Comparison of ENCODE assay signal across 8 cellular contexts in the genomic region with DNA sequence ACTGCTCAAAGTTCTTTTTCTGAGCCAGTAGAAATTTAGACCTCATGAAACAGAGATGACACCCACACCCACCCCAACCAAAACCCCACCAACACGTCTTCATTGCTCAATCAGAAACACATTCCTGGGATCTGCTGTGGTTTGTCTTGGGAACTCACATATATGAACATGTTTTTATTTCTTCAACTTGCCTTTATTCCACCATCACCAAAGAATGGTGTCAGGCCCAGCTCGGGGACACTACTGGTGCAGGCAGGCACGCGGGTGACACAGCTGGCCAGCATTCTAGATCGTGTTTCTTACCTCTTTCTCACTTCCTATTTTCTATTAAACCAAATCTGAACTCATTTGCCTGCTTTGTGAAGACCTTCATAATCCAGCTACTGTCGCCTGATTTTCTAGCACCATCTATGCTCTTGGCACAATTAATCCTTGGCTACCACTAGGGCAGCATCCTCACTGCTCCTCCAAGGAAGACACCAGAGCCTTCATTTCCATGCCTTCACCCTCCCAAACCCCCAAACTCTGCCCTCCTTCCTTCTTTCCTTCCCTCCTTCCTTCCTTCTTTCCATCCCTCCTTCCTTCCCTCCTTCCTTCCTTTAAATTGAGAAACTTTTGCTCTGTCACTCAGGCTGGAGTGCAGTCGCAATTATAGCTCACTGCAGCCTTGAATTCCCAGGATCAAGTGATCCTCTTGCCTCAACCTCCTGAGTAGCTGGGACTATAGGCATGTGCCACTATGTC.
DNase-seq lines count a peak whose midpoint lies in the region; ATAC-seq and TF ChIP-seq lines count a peak whose summit lies in the region.

No MANE protein-coding gene starts in this region.

- H3K27me3 Mint-ChIP-seq in activated CD4-positive, alpha-beta memory T cell treated with anti-CD3 and anti-CD28 coated beads, Interleukin-2, amount 10 ng/mL, durations not matched to agents 7 days and 5 days: no peaks in the 10 kb centered on the region

- CTCF ChIA-PET in activated CD4-positive, alpha-beta memory T cell treated with anti-CD3 and anti-CD28 coated beads, Interleukin-2, amount 10 ng/mL, durations not matched to agents 7 days and 5 days (lab: Charles Lee): interaction anchor here (1.4 to 2.9 kb wide), 3 partner anchors 11 to 155 kb away, joined by 4 to 16 read pairs (median 8); no protein-coding TSS in a partner anchor

- H3K4me1 Mint-ChIP-seq in activated CD4-positive, alpha-beta memory T cell treated with anti-CD3 and anti-CD28 coated beads, Interleukin-2, amount 10 ng/mL, durations not matched to agents 7 days and 5 days: peaks cover 86% of the 10 kb centered on the region

- peak overlapping the region; percentile 45 to 54 for H3K27ac ChIP-seq in left lung

- no peaks in the 10 kb centered on the region for H3K9me3 Mint-ChIP-seq in activated CD4-positive, alpha-beta memory T cell treated with anti-CD3 and anti-CD28 coated beads, Interleukin-2, amount 10 ng/mL, durations not matched to agents 7 days and 5 days

- H3K9me3 ChIP-seq in left lung: no peaks in the 10 kb centered on the region

- no peaks in the 10 kb centered on the region for H3K36me3 ChIP-seq in left lung

- peak; percentile 25 for ATAC-seq in HG03097 (IDR thresholded peaks at IDR 0.05; ENCODE audit: low FRiP score, unreplicated experiment)
- peak; percentile 52 for ATAC-seq in left lung

- intact Hi-C loops in left lung (cut with DNase I): no loop called here

- H3K27me3 ChIP-seq in left lung: no peaks in the 10 kb centered on the region

- H3K36me3 Mint-ChIP-seq in activated CD4-positive, alpha-beta memory T cell treated with anti-CD3 and anti-CD28 coated beads, Interleukin-2, amount 10 ng/mL, durations not matched to agents 7 days and 5 days (ENCODE audit: low read depth): peaks cover 53% of the 10 kb centered on the region

- peaks cover 9 to 29% of the 10 kb centered on the region in 2 donors for H3K4me1 ChIP-seq in left lung

- peak overlapping the region; percentile 60 for H3K4me3 Mint-ChIP-seq in activated CD4-positive, alpha-beta memory T cell treated with anti-CD3 and anti-CD28 coated beads, Interleukin-2, amount 10 ng/mL, durations not matched to agents 7 days and 5 days

- peak; percentile 74 for DNase-seq in activated CD8-positive, alpha-beta memory T cell treated with anti-CD3 and anti-CD28 coated beads for 24 hours
- no peak for DNase-seq in activated CD8-positive, alpha-beta memory T cell treated with anti-CD3 and anti-CD28 coated beads, Interleukin-2, amount 50 U/mL, for 4 hours
- DNase-seq in activated CD4-positive, alpha-beta memory T cell treated with anti-CD3 and anti-CD28 coated beads, Interleukin-2, amount 10 ng/mL, durations not matched to agents 7 days and 5 days: peak; percentile 46
- DNase-seq in left lung: no peak
- no peak for DNase-seq in DMS114 treated with DMSO at 0.1 percent for 48 hours (lab: John Stamatoyannopoulos, UW; ENCODE audit: unreplicated experiment)
- DNase-seq in SW480 (ENCODE audit: low spot score): no peak
- no peak for DNase-seq in HT-29 (ENCODE audit: low spot score)

- TF ChIP-seq CTCF in left lung (IDR thresholded peaks at IDR 0.05): no peak

- H3K27ac Mint-ChIP-seq in activated CD4-positive, alpha-beta memory T cell treated with anti-CD3 and anti-CD28 coated beads, Interleukin-2, amount 10 ng/mL, durations not matched to agents 7 days and 5 days: peak overlapping the region; percentile 95

- H3K4me3 ChIP-seq in left lung: no peak overlapping the region

- POLR2A ChIA-PET in activated CD4-positive, alpha-beta memory T cell treated with anti-CD3 and anti-CD28 coated beads, Interleukin-2, amount 10 ng/mL, durations not matched to agents 7 days and 5 days (lab: Charles Lee): interaction anchor here (0.6 to 3.1 kb wide), 28 partner anchors 9 to 259 kb away, joined by 3 to 42 read pairs (median 6); a partner anchor contains a TSS

Comparison
In these comparisons a context has a peak if more than half of its experiments do, and no peak if none do; other contexts are left out.
1. DNase-seq: peak in activated CD8-positive, alpha-beta memory T cell treated with anti-CD3 and anti-CD28 coated beads for 24 hours (single experiment) and activated CD4-positive, alpha-beta memory T cell treated with anti-CD3 and anti-CD28 coated beads, Interleukin-2, amount 10 ng/mL, durations not matched to agents 7 days and 5 days (single experiment); none in activated CD8-positive, alpha-beta memory T cell treated with anti-CD3 and anti-CD28 coated beads, Interleukin-2, amount 50 U/mL, for 4 hours (single experiment), left lung (0 of 2), DMS114 treated with DMSO at 0.1 percent for 48 hours (single experiment), SW480 (single experiment) and HT-29 (single experiment).